In the genomic region with DNA sequence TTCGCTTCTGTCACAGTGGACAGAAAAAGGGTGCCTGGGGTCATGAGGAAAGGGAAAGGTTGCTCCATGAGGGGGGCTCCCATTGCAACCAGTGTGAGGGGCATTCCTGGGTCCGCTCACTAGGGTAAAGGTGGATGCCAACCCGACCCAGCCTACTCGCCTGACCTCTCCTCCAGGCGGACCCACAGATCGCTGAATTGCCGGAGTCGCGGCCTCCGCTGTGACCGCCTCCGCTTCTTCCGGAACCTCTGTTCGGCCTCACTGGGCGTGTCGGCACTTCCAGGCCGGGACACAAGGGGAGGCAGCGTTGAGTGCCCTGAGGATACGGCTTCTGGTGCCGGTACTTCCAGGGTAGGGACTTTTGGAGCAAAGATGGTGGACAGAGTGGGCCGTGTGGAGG, we compare ENCODE assay signal across 17 cellular contexts. TPM values are rescaled to one million over a fixed set of nuclear protein-coding genes. Genes with fewer than 3 reads are reported as not detected.
DNase-seq lines count a peak whose midpoint lies in the region; ATAC-seq and TF ChIP-seq lines count a peak whose summit lies in the region.
"Had no signal": no experiment of that assay in that cellular context is flagged by ENCODE, and none has a peak within 500 bp of the region (broad histone marks: within the 10 kb centered on the region; RNA-seq: fewer than 3 reads in every experiment).

No MANE protein-coding gene starts in this region.

- H3K4me3 ChIP-seq in CD8-positive, alpha-beta T cell (ENCODE audit: low read depth, low read length), result no peak overlapping the region
- no peak overlapping the region for H3K4me3 ChIP-seq in trophoblast cell (ENCODE audit: low read depth, low read length)

- TF ChIP-seq CTCF in CD4-positive, alpha-beta T cell (IDR thresholded peaks at IDR 0.05), result no peak
- no peak for TF ChIP-seq CTCF in CD8-positive, alpha-beta T cell (IDR thresholded peaks at IDR 0.05)
- no peak for TF ChIP-seq CTCF in H9 (conservative IDR thresholded peaks at IDR 0.05)

- peaks cover 19% of the 10 kb centered on the region for H3K36me3 ChIP-seq in CD8-positive, alpha-beta T cell (ENCODE audit: insufficient read depth, low read length)
- no peaks in the 10 kb centered on the region for H3K36me3 ChIP-seq in trophoblast cell (ENCODE audit: control insufficient read depth in 1 of 2, insufficient read depth in 2 of 2, low read length in 2 of 2)
- H3K36me3 ChIP-seq: BE2C had no signal

- H3K14ac ChIP-seq in trophoblast cell (ENCODE audit: low read length) (no peak overlapping the region), H9 (ENCODE audit: insufficient read depth, low read length) (no peak overlapping the region)

- H3K27ac Mint-ChIP-seq in CD4-positive, alpha-beta T cell, result peak overlapping the region; percentile 17
- H3K27ac Mint-ChIP-seq in CD8-positive, alpha-beta T cell, result peak overlapping the region; percentile 4
- H3K27ac Mint-ChIP-seq in H9, result no peak overlapping the region

- no peak overlapping the region for H4K5ac ChIP-seq in H9 (ENCODE audit: insufficient read length, low read depth, low read length)

- H3K36me3 Mint-ChIP-seq in CD4-positive, alpha-beta T cell (ENCODE audit: low read depth), result peaks cover 60% of the 10 kb centered on the region
- H3K36me3 Mint-ChIP-seq in CD8-positive, alpha-beta T cell, result peaks cover 75% of the 10 kb centered on the region
- H3K36me3 Mint-ChIP-seq in H9 (ENCODE audit: insufficient read depth in 1 of 3, low read depth in 3 of 3), result no peaks in the 10 kb centered on the region; a peak in 1 of 7 replicates

- H4K20me1 ChIP-seq in H9 (ENCODE audit: control insufficient read depth, insufficient read depth, insufficient read length), result no peaks in the 10 kb centered on the region

- H3K4me1 ChIP-seq in CD8-positive, alpha-beta T cell (ENCODE audit: insufficient read depth, low read length), result peaks cover 53% of the 10 kb centered on the region
- H3K4me1 ChIP-seq in trophoblast cell (ENCODE audit: control insufficient read depth in 1 of 2, insufficient read depth in 2 of 2, low read length in 2 of 2) (no peaks in the 10 kb centered on the region), H9 (ENCODE audit: insufficient read depth, low read length) (no peaks in the 10 kb centered on the region)
- H3K4me1 ChIP-seq: BE2C had no signal

- H3K79me1 ChIP-seq in trophoblast cell (ENCODE audit: low read length) (no peaks in the 10 kb centered on the region), H9 (ENCODE audit: insufficient read depth, low read depth, low read length, poor library complexity, severe bottlenecking) (no peaks in the 10 kb centered on the region)

- H2BK15ac ChIP-seq in H9 (ENCODE audit: low read depth, low read length), result no peak overlapping the region

- H3T11ph ChIP-seq in H9 (ENCODE audit: low read length), result no peak overlapping the region

- intact Hi-C loops in CD4-positive, alpha-beta T cell (cut with DNase I, micrococcal nuclease), result no loop called here
- intact Hi-C loops in CD8-positive, alpha-beta T cell (cut with DNase I, micrococcal nuclease), result loop anchor here in 1 of 2 experiments (2.0 kb wide), 1 partner anchor 13 kb away; no protein-coding TSS in a partner anchor

- no peak overlapping the region for H4K12ac ChIP-seq in trophoblast cell (ENCODE audit: low read depth, low read length)

- ATAC-seq in CD4-positive, alpha-beta T cell (ENCODE audit: poor library complexity), result no peak
- no peak for ATAC-seq in CD8-positive, alpha-beta T cell
- no peak for ATAC-seq in HG02759 (IDR thresholded peaks at IDR 0.05; ENCODE audit: unreplicated experiment)

- DNase-seq in CD4-positive, alpha-beta T cell, result no peak
- no peak for DNase-seq in CD8-positive, alpha-beta T cell
- DNase-seq in mesenteric fat pad (ENCODE audit: low spot score) (peak; percentile 68), trophoblast cell (peak; percentile 20 to 58), H9 (no peak), dermis blood vessel endothelial cell (no peak)
- DNase-seq: ACHN; BE2C; C1 segment of cervical spinal cord; CD4-positive, CD25-positive, alpha-beta regulatory T cell; DMS153; GDM1; GOT3; H7; IMR-90; KBM-7 had no signal

- H4K8ac ChIP-seq in trophoblast cell (ENCODE audit: low read depth, low read length) (no peak overlapping the region), H9 (replicated peaks; ENCODE audit: insufficient read length, low read depth, low read length) (no peak overlapping the region)

- H3K18ac ChIP-seq in trophoblast cell (ENCODE audit: low read length) (no peak overlapping the region), H9 (ENCODE audit: insufficient read length, low read depth, low read length) (no peak overlapping the region)

- no peaks in the 10 kb centered on the region for H3K27me3 Mint-ChIP-seq in CD4-positive, alpha-beta T cell
- no peaks in the 10 kb centered on the region for H3K27me3 Mint-ChIP-seq in CD8-positive, alpha-beta T cell (ENCODE audit: low read depth)
- H3K27me3 Mint-ChIP-seq in H9 (ENCODE audit: low read depth), result peaks cover 28% of the 10 kb centered on the region
- H3K27me3 Mint-ChIP-seq: CD4-positive, CD25-positive, alpha-beta regulatory T cell had no signal

- H3K27me3 ChIP-seq in CD4-positive, alpha-beta T cell (ENCODE audit: control insufficient read depth, insufficient read depth, low read length), result no peaks in the 10 kb centered on the region
- H3K27me3 ChIP-seq in CD8-positive, alpha-beta T cell (ENCODE audit: insufficient read depth, low read length), result no peaks in the 10 kb centered on the region
- H3K27me3 ChIP-seq in trophoblast cell (ENCODE audit: insufficient read depth, low read length) (no peaks in the 10 kb centered on the region), H9 (ENCODE audit: insufficient read depth, low read length) (no peaks in the 10 kb centered on the region)
- H3K27me3 ChIP-seq: BE2C had no signal

- CTCF ChIA-PET in CD4-positive, alpha-beta T cell (lab: Charles Lee), result no interaction called here
- CTCF ChIA-PET in CD8-positive, alpha-beta T cell (lab: Charles Lee), result interaction anchor here (1.1 to 1.8 kb wide), 3 partner anchors 9 to 25 kb away, joined by 4 to 6 read pairs (median 4); no protein-coding TSS in a partner anchor

- H3K9ac ChIP-seq in trophoblast cell (ENCODE audit: low read length) (no peak overlapping the region), H9 (ENCODE audit: extremely low read depth, insufficient read length, low read length) (no peak overlapping the region)

- no peak overlapping the region for H3K27ac ChIP-seq in CD4-positive, alpha-beta T cell (ENCODE audit: low read depth, low read length)
- H3K27ac ChIP-seq in CD8-positive, alpha-beta T cell (ENCODE audit: low read depth, low read length), result no peak overlapping the region
- H3K27ac ChIP-seq in trophoblast cell (ENCODE audit: low read depth, low read length), result no peak overlapping the region
- H3K27ac ChIP-seq in H9 (ENCODE audit: insufficient read length, low read depth, low read length), result no peak overlapping the region

- H3K4me2 ChIP-seq in trophoblast cell (ENCODE audit: low read length), result no peak overlapping the region
- H3K4me2 ChIP-seq in H9 (ENCODE audit: insufficient read depth, insufficient read length, low read length), result no peak overlapping the region

- H3K4me3 Mint-ChIP-seq in CD4-positive, alpha-beta T cell, result no peak overlapping the region
- H3K4me3 Mint-ChIP-seq in CD8-positive, alpha-beta T cell, result no peak overlapping the region
- H3K4me3 Mint-ChIP-seq in H9, result no peak overlapping the region
- H3K4me3 Mint-ChIP-seq: CD4-positive, CD25-positive, alpha-beta regulatory T cell had no signal

- H2BK20ac ChIP-seq in H9 (ENCODE audit: low read depth, low read length, poor library complexity, severe bottlenecking), result no peak overlapping the region

- H3K9me3 ChIP-seq in CD4-positive, alpha-beta T cell (ENCODE audit: control insufficient read depth, low read length), result no peaks in the 10 kb centered on the region
- no peaks in the 10 kb centered on the region for H3K9me3 ChIP-seq in CD8-positive, alpha-beta T cell (ENCODE audit: low read length)
- no peaks in the 10 kb centered on the region for H3K9me3 ChIP-seq in trophoblast cell (ENCODE audit: insufficient read depth, low read depth, low read length)
- H3K9me3 ChIP-seq in H9 (ENCODE audit: control insufficient read depth, low read depth, low read length), result no peaks in the 10 kb centered on the region
- H3K9me3 ChIP-seq: BE2C had no signal

- H2BK5ac ChIP-seq in trophoblast cell (ENCODE audit: low read depth, low read length, poor library complexity) (no peak overlapping the region), H9 (ENCODE audit: insufficient read length, low read length) (no peak overlapping the region)

- no peaks in the 10 kb centered on the region for H3K79me2 ChIP-seq in trophoblast cell (ENCODE audit: control insufficient read depth, insufficient read depth, low read length, poor library complexity)
- no peaks in the 10 kb centered on the region for H3K79me2 ChIP-seq in H9 (ENCODE audit: insufficient read depth, low read length)

- H3K4ac ChIP-seq in trophoblast cell (ENCODE audit: low read depth, low read length) (no peak overlapping the region), H9 (ENCODE audit: low read depth, low read length) (no peak overlapping the region)

- H3K9me3 Mint-ChIP-seq in CD4-positive, alpha-beta T cell, result no peaks in the 10 kb centered on the region
- H3K9me3 Mint-ChIP-seq in CD8-positive, alpha-beta T cell, result no peaks in the 10 kb centered on the region
- H3K9me3 Mint-ChIP-seq in H9, result no peaks in the 10 kb centered on the region
- H3K9me3 Mint-ChIP-seq: CD4-positive, CD25-positive, alpha-beta regulatory T cell had no signal

- POLR2A ChIA-PET in CD4-positive, alpha-beta T cell (lab: Charles Lee), result interaction anchor here (0.7 kb wide), 1 partner anchor 10 kb away, joined by 3 read pairs; no protein-coding TSS in a partner anchor
- POLR2A ChIA-PET in CD8-positive, alpha-beta T cell (lab: Charles Lee), result interaction anchor here (0.6 kb wide), 1 partner anchor 245 kb away, joined by 3 read pairs; no protein-coding TSS in a partner anchor

- H2AFZ ChIP-seq in trophoblast cell (ENCODE audit: insufficient read depth, low read length, poor library complexity) (no peak overlapping the region), H9 (ENCODE audit: low read length) (no peak overlapping the region)

- H3K23me2 ChIP-seq in H9 (ENCODE audit: insufficient read length, low read depth, low read length, poor library complexity, severe bottlenecking), result no peaks in the 10 kb centered on the region

- no peak overlapping the region for H2BK120ac ChIP-seq in trophoblast cell (ENCODE audit: insufficient read depth, low read length, poor library complexity)
- no peak overlapping the region for H2BK120ac ChIP-seq in H9 (ENCODE audit: low read depth, low read length, poor library complexity, severe bottlenecking)

- no peak overlapping the region for H2BK12ac ChIP-seq in trophoblast cell (ENCODE audit: low read length)
- H2BK12ac ChIP-seq in H9 (ENCODE audit: insufficient read length, low read depth, low read length), result no peak overlapping the region

- H3K23ac ChIP-seq in trophoblast cell (ENCODE audit: low read length), result no peak overlapping the region
- H3K23ac ChIP-seq in H9 (ENCODE audit: insufficient read length, low read depth, low read length), result no peak overlapping the region

- H3K56ac ChIP-seq in H9 (ENCODE audit: insufficient read length, low read depth, low read length), result no peak overlapping the region

- H2AK5ac ChIP-seq in trophoblast cell (ENCODE audit: low read length), result no peak overlapping the region
- no peak overlapping the region for H2AK5ac ChIP-seq in H9 (ENCODE audit: insufficient read length, low read length)

- H3K4me1 Mint-ChIP-seq in CD4-positive, alpha-beta T cell (ENCODE audit: low read depth), result peaks cover 62% of the 10 kb centered on the region
- peaks cover 58% of the 10 kb centered on the region for H3K4me1 Mint-ChIP-seq in CD8-positive, alpha-beta T cell (ENCODE audit: low read depth)
- H3K4me1 Mint-ChIP-seq in H9, result no peaks in the 10 kb centered on the region

- no peak overlapping the region for H4K91ac ChIP-seq in trophoblast cell (ENCODE audit: low read depth, low read length)
- H4K91ac ChIP-seq in H9 (ENCODE audit: insufficient read length, low read depth, low read length), result no peak overlapping the region

- WGBS in trophoblast cell (ENCODE audit: extremely low coverage, insufficient coverage, insufficient read length), result no CpG with 5 or more reads among the region's 21 CpGs
- WGBS in H9 (ENCODE audit: extremely low coverage, insufficient read length, low lambda C conversion rate), result no CpG with 5 or more reads among the region's 21 CpGs

RNA-seq across cellular contexts. Expression of a gene that starts 57.1 kb away (rescaled TPM):
- 100 to 1,000 TPM; 166 to 170 TPM for total RNA-seq in CD4-positive, alpha-beta T cell
- 100 to 1,000 TPM; 138 to 142 TPM for total RNA-seq in CD8-positive, alpha-beta T cell
- 6.3 TPM for total RNA-seq in mesenteric fat pad
- polyA plus RNA-seq in trophoblast cell (2013), result 10.7 and 12.4 TPM in 2 replicates
- 1.4 and 1.7 TPM in 2 replicates for total RNA-seq in H9 (2021)
- total RNA-seq in dermis blood vessel endothelial cell, result 0.23 and 1.4 TPM in 2 replicates

Comparison
In these comparisons a context has a peak if more than half of its experiments do, and no peak if none do; other contexts are left out.
1. DNase-seq: peak in mesenteric fat pad (single experiment) and trophoblast cell (2 of 2); none in CD4-positive, alpha-beta T cell (0 of 10), CD8-positive, alpha-beta T cell (0 of 7), H9 (single experiment) and dermis blood vessel endothelial cell (single experiment).
2. H3K27ac Mint-ChIP-seq: peak in CD4-positive, alpha-beta T cell (single experiment) and CD8-positive, alpha-beta T cell (single experiment); none in H9 (0 of 3).
3. RNA of a gene that starts 57.1 kb away (total RNA-seq): 166 to 170 TPM in CD4-positive, alpha-beta T cell and 138 to 142 TPM in CD8-positive, alpha-beta T cell; 6.3 TPM in mesenteric fat pad (single experiment), 1.4 to 1.7 TPM in H9 and 0.23 to 1.4 TPM in dermis blood vessel endothelial cell; every median in the first group is over 10 times any median in the second.